In the genomic region with DNA sequence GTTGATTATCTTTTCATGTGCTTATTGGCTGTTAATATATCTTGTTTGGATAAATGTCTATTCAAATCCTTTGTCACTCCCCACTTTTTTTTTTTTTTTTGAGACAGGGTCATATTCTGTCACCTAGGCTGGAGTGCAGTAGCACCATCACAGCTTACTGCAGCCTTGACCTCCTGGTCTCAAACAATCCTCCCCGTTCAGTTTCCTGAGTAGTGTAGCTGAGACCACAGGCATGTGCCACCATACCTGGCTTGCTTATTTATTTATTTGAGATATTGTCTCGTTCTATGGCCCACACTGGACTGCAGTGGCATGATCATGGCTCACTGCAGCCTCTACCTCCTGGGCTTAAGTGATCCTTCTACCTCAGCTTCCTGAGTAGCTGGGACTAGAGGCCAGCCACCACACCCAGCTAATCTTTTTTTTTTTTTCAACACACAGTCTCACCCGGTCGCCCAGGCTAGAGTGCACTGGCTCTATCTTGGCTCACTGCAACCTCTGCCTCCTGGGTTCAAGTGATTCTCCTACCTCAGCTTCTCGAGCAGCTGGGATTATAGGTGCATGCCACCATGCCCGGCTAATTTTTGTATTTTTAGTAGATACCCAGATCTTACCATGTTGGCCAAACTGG, we compare ENCODE assay signal across 21 cellular contexts. TPM values are rescaled to one million over a fixed set of nuclear protein-coding genes. Genes with fewer than 3 reads are reported as not detected.
"Had no signal": no experiment of that assay in that cellular context is flagged by ENCODE, and none has a peak within 500 bp of the region (broad histone marks: within the 10 kb centered on the region; RNA-seq: fewer than 3 reads in every experiment).

No MANE protein-coding gene starts in this region.

- H3K27me3 ChIP-seq: Peyer's patch had no signal

- DNase-seq: activated CD4-positive, alpha-beta T cell treated with anti-CD3 and anti-CD28 coated beads for 48 hours; activated CD4-positive, alpha-beta T cell treated with anti-CD3 and anti-CD28 coated beads, Interleukin-2, amount 50 U/mL, for 4 hours; activated CD4-positive, CD25-positive, alpha-beta regulatory T cell treated with anti-CD3 and anti-CD28 coated beads, Interleukin-2, amount 50 U/mL, for 72 hours; activated CD8-positive, alpha-beta memory T cell treated with anti-CD3 and anti-CD28 coated beads, Interleukin-2, amount 10 ng/mL, durations not matched to agents 7 days and 5 days; activated CD8-positive, alpha-beta T cell treated with anti-CD3 and anti-CD28 coated beads, Interleukin-2, amount 10 ng/mL, durations not matched to agents 7 days and 5 days; activated effector memory CD4-positive, alpha-beta T cell treated with Interleukin-2 at 50 U/mL for 16 hours; activated naive CD4-positive, alpha-beta T cell; activated T-cell treated with anti-CD3 and anti-CD28 coated beads, Interleukin-2, amount 50 U/mL, for 24 hours; MM.1S; NCI-H1105 treated with DMSO at 0.1 percent for 48 hours; NCI-H1436 treated with DMSO at 0.1 percent for 48 hours; NCI-H187; NCI-H2081; NCI-H446; NCI-H524; Peyer's patch; SHP77 treated with DMSO at 0.1 percent for 48 hours; T-helper 17 cell; T-helper 9 cell had no signal

- H3K4me2 ChIP-seq: KMS-11 had no signal

- H3K4me1 ChIP-seq: Peyer's patch had no signal

- H3K36me3 ChIP-seq: Peyer's patch had no signal

- H3K9me3 ChIP-seq: Peyer's patch had no signal

- ATAC-seq: activated CD8-positive, alpha-beta memory T cell treated with anti-CD3 and anti-CD28 coated beads, Interleukin-2, amount 10 ng/mL, durations not matched to agents 7 days and 5 days; activated CD8-positive, alpha-beta T cell treated with anti-CD3 and anti-CD28 coated beads, Interleukin-2, amount 10 ng/mL, durations not matched to agents 7 days and 5 days; T-helper 17 cell; WTC11 had no signal

- H3K4me3 ChIP-seq: Peyer's patch had no signal

- H3K27ac ChIP-seq: KMS-11, Peyer's patch had no signal

- H3K9ac ChIP-seq: KMS-11 had no signal

RNA-seq across cellular contexts. Expression of gene MYCL, which starts 13.9 kb away (rescaled TPM):
- total RNA-seq: activated CD8-positive, alpha-beta T cell treated with anti-CD3 and anti-CD28 coated beads, Interleukin-2, amount 10 ng/mL, durations not matched to agents 7 days and 5 days had no signal
